In genomic region chr5:67246546-67246945, GRCh38 we compare ENCODE assay signal across 22 cellular contexts. TPM values are rescaled to one million over a fixed set of nuclear protein-coding genes. Genes with fewer than 3 reads are reported as not detected.
DNase-seq lines count a peak whose midpoint lies in the region; ATAC-seq and TF ChIP-seq lines count a peak whose summit lies in the region.
"Had no signal": no experiment of that assay in that cellular context is flagged by ENCODE, and none has a peak within 500 bp of the region (broad histone marks: within the 10 kb centered on the region; RNA-seq: fewer than 3 reads in every experiment).

No MANE protein-coding gene starts in this region.

- H2AK5ac ChIP-seq in H9 (ENCODE audit: insufficient read length, low read length) = no peak overlapping the region

- no peak overlapping the region for H2BK12ac ChIP-seq in H9 (ENCODE audit: insufficient read length, low read depth, low read length)

- no peak for ATAC-seq in HG03139 (IDR thresholded peaks at IDR 0.05; ENCODE audit: unreplicated experiment)
- no peak for ATAC-seq in GM21381 (IDR thresholded peaks at IDR 0.05; ENCODE audit: unreplicated experiment)
- ATAC-seq: natural killer cell treated with Interleukin-12 subunit alpha and Interleukin-12 subunit beta and Interleukin-15 and Interleukin-18, amount 100 ng/mL, for 72 hours; stimulated activated memory B cell treated with anti-CD40 and anti-IgM and Interleukin-4, amounts not matched to agents 10 μg/mL and 1 μg/mL and 100 μg/mL, for 72 hours had no signal

- H3K9me3 ChIP-seq in thyroid gland (no peaks in the 10 kb centered on the region), H9 (ENCODE audit: control insufficient read depth, low read depth, low read length) (no peaks in the 10 kb centered on the region)
- H3K9me3 ChIP-seq: upper lobe of left lung had no signal

- H3K4me2 ChIP-seq in H9 (ENCODE audit: insufficient read depth, insufficient read length, low read length) = no peak overlapping the region

- no peak overlapping the region for H3K9ac ChIP-seq in H9 (ENCODE audit: extremely low read depth, insufficient read length, low read length)

- no peaks in the 10 kb centered on the region for H3K23me2 ChIP-seq in H9 (ENCODE audit: insufficient read length, low read depth, low read length, poor library complexity, severe bottlenecking)

- no peak for TF ChIP-seq POLR2A in thyroid gland (IDR thresholded peaks at IDR 0.05)

- H3K79me2 ChIP-seq in H9 (ENCODE audit: insufficient read depth, low read length) = no peaks in the 10 kb centered on the region

- no peak overlapping the region for H3K23ac ChIP-seq in H9 (ENCODE audit: insufficient read length, low read depth, low read length)

- no peaks in the 10 kb centered on the region for H3K36me3 ChIP-seq in thyroid gland
- H3K36me3 ChIP-seq: upper lobe of left lung, WERI-Rb-1 had no signal

- no peak overlapping the region for H2AFZ ChIP-seq in H9 (ENCODE audit: low read length)

- H3K4ac ChIP-seq in H9 (ENCODE audit: low read depth, low read length) = no peak overlapping the region

- no peak overlapping the region for H3K27ac Mint-ChIP-seq in H9
- H3K27ac Mint-ChIP-seq: natural killer cell treated with Interleukin-12 subunit alpha and Interleukin-12 subunit beta and Interleukin-15 and Interleukin-18, amount 100 ng/mL, for 72 hours; progenitor cell of endocrine pancreas; stimulated activated memory B cell treated with anti-CD40 and anti-IgM and Interleukin-4, amounts not matched to agents 10 μg/mL and 1 μg/mL and 100 μg/mL, for 72 hours; T-helper 17 cell had no signal

- H3K4me3 ChIP-seq in thyroid gland (replicated peaks in 1 of 3) = no peak overlapping the region
- H3K4me3 ChIP-seq: upper lobe of left lung had no signal

- H4K91ac ChIP-seq in H9 (ENCODE audit: insufficient read length, low read depth, low read length) = no peak overlapping the region

- intact Hi-C loops in thyroid gland (cut with DNase I) = loop anchor here (10.0 kb wide), 1 partner anchor 1008 kb away; no protein-coding TSS in a partner anchor

- H3K27me3 ChIP-seq in thyroid gland (no peaks in the 10 kb centered on the region), H9 (ENCODE audit: insufficient read depth, low read length) (no peaks in the 10 kb centered on the region)
- H3K27me3 ChIP-seq: upper lobe of left lung had no signal

- H4K20me1 ChIP-seq in H9 (ENCODE audit: control insufficient read depth, insufficient read depth, insufficient read length) = no peaks in the 10 kb centered on the region

- H3K18ac ChIP-seq in H9 (ENCODE audit: insufficient read length, low read depth, low read length) = no peak overlapping the region

- H2BK15ac ChIP-seq in H9 (ENCODE audit: low read depth, low read length) = no peak overlapping the region

- DNase-seq in DMS 273 (lab: John Stamatoyannopoulos, UW; ENCODE audit: unreplicated experiment) (peak; percentile 15), DMS 273 treated with DMSO at 0.1 percent for 48 hours (lab: John Stamatoyannopoulos, UW) (no peak), inferior parietal cortex (ENCODE audit: extremely low spot score) (peak; percentile 59), thyroid gland (no peak), H9 (no peak)
- DNase-seq: activated CD4-positive, alpha-beta T cell treated with anti-CD3 and anti-CD28 coated beads, Interleukin-2, amount 50 U/mL, for 48 hours; activated effector memory CD4-positive, alpha-beta T cell treated with Interleukin-2 at 50 U/mL for 16 hours; SIG-M5; stimulated activated CD4-positive, alpha-beta T cell treated with anti-CD3 and anti-CD28 coated beads, Interleukin-1b, Interleukin-23, amount 100 ng/mL, for 48 hours; T-helper 17 cell; upper lobe of left lung had no signal

- no peak overlapping the region for H3K14ac ChIP-seq in H9 (ENCODE audit: insufficient read depth, low read length)

- no peaks in the 10 kb centered on the region; a peak in 1 of 5 replicates for H3K9me3 Mint-ChIP-seq in H9
- H3K9me3 Mint-ChIP-seq: natural killer cell treated with Interleukin-12 subunit alpha and Interleukin-12 subunit beta and Interleukin-15 and Interleukin-18, amount 100 ng/mL, for 72 hours; stimulated activated memory B cell treated with anti-CD40 and anti-IgM and Interleukin-4, amounts not matched to agents 10 μg/mL and 1 μg/mL and 100 μg/mL, for 72 hours had no signal

- H3K56ac ChIP-seq in H9 (ENCODE audit: insufficient read length, low read depth, low read length) = no peak overlapping the region

- no peak overlapping the region for H2BK120ac ChIP-seq in H9 (ENCODE audit: low read depth, low read length, poor library complexity, severe bottlenecking)

- no peak overlapping the region for H2BK5ac ChIP-seq in H9 (ENCODE audit: insufficient read length, low read length)

- peaks cover 0 to 5% of the 10 kb centered on the region in 2 experiments; a peak in 3 of 4 replicates for H3K4me1 Mint-ChIP-seq in H9
- H3K4me1 Mint-ChIP-seq: stimulated activated memory B cell treated with anti-CD40 and anti-IgM and Interleukin-4, amounts not matched to agents 10 μg/mL and 1 μg/mL and 100 μg/mL, for 72 hours had no signal

- H4K8ac ChIP-seq in H9 (replicated peaks; ENCODE audit: insufficient read length, low read depth, low read length) = no peak overlapping the region

- TF ChIP-seq CTCF in thyroid gland (IDR thresholded peaks at IDR 0.05) (no peak), H9 (conservative IDR thresholded peaks at IDR 0.05) (no peak)

- no peaks in the 10 kb centered on the region for H3K79me1 ChIP-seq in H9 (ENCODE audit: insufficient read depth, low read depth, low read length, poor library complexity, severe bottlenecking)

- H3K27me3 Mint-ChIP-seq in H9 (ENCODE audit: low read depth) = no peaks in the 10 kb centered on the region
- H3K27me3 Mint-ChIP-seq: natural killer cell treated with Interleukin-12 subunit alpha and Interleukin-12 subunit beta and Interleukin-15 and Interleukin-18, amount 100 ng/mL, for 72 hours; progenitor cell of endocrine pancreas; stimulated activated memory B cell treated with anti-CD40 and anti-IgM and Interleukin-4, amounts not matched to agents 10 μg/mL and 1 μg/mL and 100 μg/mL, for 72 hours; T-helper 17 cell had no signal

- WGBS in thyroid gland, 2 donors = 41 to 54% methylated on average over 2 of the region's 2 CpGs
- WGBS in H9 (ENCODE audit: extremely low coverage, insufficient read length, low lambda C conversion rate) = no CpG with 5 or more reads among the region's 2 CpGs

- H3K27ac ChIP-seq in angular gyrus (ENCODE audit: low read depth, low read length) (peak overlapping the region; percentile 73), thyroid gland (peak overlapping the region; percentile 34 to 59 (median 47)), H9 (ENCODE audit: insufficient read length, low read depth, low read length) (no peak overlapping the region)
- H3K27ac ChIP-seq: 22Rv1, WERI-Rb-1 had no signal

- no peak overlapping the region for H3K4me3 Mint-ChIP-seq in H9
- H3K4me3 Mint-ChIP-seq: natural killer cell treated with Interleukin-12 subunit alpha and Interleukin-12 subunit beta and Interleukin-15 and Interleukin-18, amount 100 ng/mL, for 72 hours; stimulated activated memory B cell treated with anti-CD40 and anti-IgM and Interleukin-4, amounts not matched to agents 10 μg/mL and 1 μg/mL and 100 μg/mL, for 72 hours; T-helper 17 cell had no signal

- no peak overlapping the region for H3T11ph ChIP-seq in H9 (ENCODE audit: low read length)

- H3K4me1 ChIP-seq in thyroid gland (peaks cover 31 to 37% of the 10 kb centered on the region in 2 donors), H9 (ENCODE audit: insufficient read depth, low read length) (no peaks in the 10 kb centered on the region)

- H2BK20ac ChIP-seq in H9 (ENCODE audit: low read depth, low read length, poor library complexity, severe bottlenecking) = no peak overlapping the region

- no peaks in the 10 kb centered on the region; a peak in 1 of 7 replicates for H3K36me3 Mint-ChIP-seq in H9 (ENCODE audit: insufficient read depth in 1 of 3, low read depth in 3 of 3)
- H3K36me3 Mint-ChIP-seq: natural killer cell treated with Interleukin-12 subunit alpha and Interleukin-12 subunit beta and Interleukin-15 and Interleukin-18, amount 100 ng/mL, for 72 hours; stimulated activated memory B cell treated with anti-CD40 and anti-IgM and Interleukin-4, amounts not matched to agents 10 μg/mL and 1 μg/mL and 100 μg/mL, for 72 hours had no signal

- H4K5ac ChIP-seq in H9 (ENCODE audit: insufficient read length, low read depth, low read length) = no peak overlapping the region

RNA-seq across cellular contexts. Expression of gene CD180, which starts 49.9 kb away (rescaled TPM):
- total RNA-seq in thyroid gland (1 to 10 TPM in 1 of 4 donors, under 1 TPM in 3; 0.20 to 1.1 (median 0.61) TPM), H9 (2021) (not detected in 2 replicates)
- total RNA-seq: epithelial cell of proximal tubule, LHCN-M2, PC-3, progenitor cell of endocrine pancreas had no signal

Comparison
In these comparisons a context has a peak if more than half of its experiments do, and no peak if none do; other contexts are left out.
1. DNase-seq: peak in DMS 273 (single experiment) and inferior parietal cortex (single experiment); none in DMS 273 treated with DMSO at 0.1 percent for 48 hours (single experiment), thyroid gland (0 of 2) and H9 (single experiment).